22 cellular contexts compared by ENCODE assay signal in genomic region chr15:99321477-99321876, GRCh38.
"Had no signal": no experiment of that assay in that cellular context is flagged by ENCODE, and none has a peak within 500 bp of the region (broad histone marks: within the 10 kb centered on the region; RNA-seq: fewer than 3 reads in every experiment).

No MANE protein-coding gene starts in this region.

- H3K27ac ChIP-seq: hepatocyte, neutrophil, parathyroid adenoma, sigmoid colon, vagina, VCaP had no signal

- H3K4me1 ChIP-seq: parathyroid adenoma, sigmoid colon had no signal

- ATAC-seq: activated CD4-positive, CD25-positive, alpha-beta regulatory T cell treated with anti-CD3 and anti-CD28 coated beads, Interleukin-2, amount 50 U/mL, for 24 hours; activated CD8-positive, alpha-beta memory T cell treated with anti-CD3 and anti-CD28 coated beads, Interleukin-2, amount 10 ng/mL, durations not matched to agents 7 days and 5 days; activated CD8-positive, alpha-beta T cell treated with anti-CD3 and anti-CD28 coated beads for 36 hours; left ventricle myocardium superior; natural killer cell treated with Interleukin-12 subunit alpha and Interleukin-12 subunit beta and Interleukin-15 and Interleukin-18, amount 100 ng/mL, for 72 hours; stimulated activated naive CD8-positive, alpha-beta T cell treated with anti-CD3 and anti-CD28 coated beads, Interleukin-15, amount 100 ng/mL, for 72 hours had no signal

- H3K27me3 ChIP-seq: hepatocyte, neutrophil, sigmoid colon, vagina had no signal

- H3K9me3 ChIP-seq: neutrophil, sigmoid colon, vagina had no signal

- H3K9ac ChIP-seq: parathyroid adenoma had no signal

- H2AFZ ChIP-seq: hepatocyte, parathyroid adenoma had no signal

- DNase-seq: activated CD4-positive, alpha-beta T cell treated with anti-CD3 and anti-CD28 coated beads, Interleukin-2, amount 10 ng/mL, durations not matched to agents 24 days and 14 days; activated CD8-positive, alpha-beta memory T cell treated with anti-CD3 and anti-CD28 coated beads, Interleukin-2, amount 10 ng/mL, durations not matched to agents 7 days and 5 days; activated CD8-positive, alpha-beta T cell treated with anti-CD3 and anti-CD28 coated beads for 36 hours; activated effector memory CD4-positive, alpha-beta T cell treated with anti-CD3 and anti-CD28 coated beads, Interleukin-2, amount 50 U/mL, for 16 hours; activated naive CD4-positive, alpha-beta T cell treated with anti-CD3 and anti-CD28 coated beads, Interleukin-2, amount 10 ng/mL, durations not matched to agents 7 days and 5 days; activated T-cell treated with anti-CD3 and anti-CD28 coated beads for 4 hours; amygdala; effector CD4-positive, alpha-beta T cell; foreskin melanocyte; glutamatergic neuron; immature natural killer cell; left ventricle myocardium superior; sigmoid colon; stimulated activated CD4-positive, alpha-beta T cell treated with anti-CD3 and anti-CD28 coated beads, Interleukin-4, amount 100 ng/mL, for 4 hours; stimulated activated naive CD8-positive, alpha-beta T cell treated with anti-CD3 and anti-CD28 coated beads, Interleukin-15, amount 100 ng/mL, for 72 hours had no signal

- H3K36me3 ChIP-seq: neutrophil, sigmoid colon, vagina had no signal

- H3K79me2 ChIP-seq: hepatocyte, parathyroid adenoma had no signal

- H3K4me3 ChIP-seq: hepatocyte, sigmoid colon, vagina had no signal

- H3K4me2 ChIP-seq: hepatocyte had no signal
